10 cellular contexts compared by ENCODE assay signal in the genomic region with DNA sequence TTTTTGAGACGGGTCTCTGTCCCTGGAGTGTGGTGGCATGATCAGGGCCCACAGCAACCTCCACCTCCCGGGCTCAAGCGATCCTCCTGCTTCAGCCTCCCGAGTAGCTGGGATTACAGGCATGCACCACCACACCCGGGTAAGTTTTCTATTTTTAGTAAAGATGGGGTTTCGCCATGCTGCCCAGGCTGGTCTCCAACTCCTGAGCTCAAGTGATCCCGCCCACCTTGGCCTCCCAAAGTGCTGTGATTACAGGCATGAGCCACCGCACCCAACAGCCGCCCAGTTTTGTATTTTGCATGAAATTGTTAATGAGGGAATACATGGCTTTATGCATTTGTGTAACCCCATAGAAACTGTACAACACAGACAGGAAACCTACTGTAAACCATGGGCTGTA. TPM values are rescaled to one million over a fixed set of nuclear protein-coding genes. Genes with fewer than 3 reads are reported as not detected.
DNase-seq lines count a peak whose midpoint lies in the region; ATAC-seq and TF ChIP-seq lines count a peak whose summit lies in the region.
"Had no signal": no experiment of that assay in that cellular context is flagged by ENCODE, and none has a peak within 500 bp of the region (broad histone marks: within the 10 kb centered on the region; RNA-seq: fewer than 3 reads in every experiment).

No MANE protein-coding gene starts in this region.

- intact Hi-C loops in esophagus squamous epithelium (cut with DNase I) (no loop called here), stomach (cut with DNase I; ENCODE audit: low total_unique reads) (no loop called here), aorta (cut with DNase I) (loop anchor here in 1 of 2 donors (2.0 kb wide), 1 partner anchor 44 kb away; the partner anchor contains the start of gene TMEM187)

- H3K9me3 ChIP-seq in RWPE2 (ENCODE audit: severe bottlenecking), result no peaks in the 10 kb centered on the region
- H3K9me3 ChIP-seq in esophagus squamous epithelium, result no peaks in the 10 kb centered on the region
- no peaks in the 10 kb centered on the region for H3K9me3 ChIP-seq in stomach
- H3K9me3 ChIP-seq in aorta (ENCODE audit: control insufficient read depth, low read length), result no peaks in the 10 kb centered on the region

- H3K36me3 Mint-ChIP-seq in activated T-cell treated with anti-CD3 and anti-CD28 coated beads, Interleukin-2, amount 50 U/mL, for 24 hours (ENCODE audit: low read depth), result peaks cover 74% of the 10 kb centered on the region

- peak overlapping the region; percentile 85 for H3K27ac Mint-ChIP-seq in activated T-cell treated with anti-CD3 and anti-CD28 coated beads, Interleukin-2, amount 50 U/mL, for 24 hours

- 0 to 57% methylated on average over 1 to 9 of the region's 9 CpGs for whole genome bisulfite sequencing in esophagus squamous epithelium, 2 donors
- 20 to 61% (median 39%) methylated on average over 9 of the region's 9 CpGs for WGBS in stomach, 5 donors
- WGBS in aorta, 2 donors, result 46 to 50% methylated on average over 9 of the region's 9 CpGs

- H3K27ac ChIP-seq in RWPE2 (ENCODE audit: poor library complexity, severe bottlenecking) (peak overlapping the region; percentile 91), esophagus squamous epithelium (peak overlapping the region; percentile 73 to 98 (median 96)), stomach (peak overlapping the region; percentile 35 to 96 (median 79)), aorta (ENCODE audit: low read depth in 1 of 2, low read length in 2 of 2) (no peak overlapping the region)

- no peaks in the 10 kb centered on the region for H3K9me3 Mint-ChIP-seq in activated T-cell treated with anti-CD3 and anti-CD28 coated beads, Interleukin-2, amount 50 U/mL, for 24 hours

- no peak for TF ChIP-seq CTCF in RWPE2 (IDR thresholded peaks at IDR 0.05; ENCODE audit: poor library complexity, severe bottlenecking)
- no peak for TF ChIP-seq CTCF in esophagus squamous epithelium (IDR thresholded peaks at IDR 0.05)
- no peak for TF ChIP-seq CTCF in stomach (IDR thresholded peaks at IDR 0.05)

- peak overlapping the region; percentile 81 for H3K4me3 Mint-ChIP-seq in activated T-cell treated with anti-CD3 and anti-CD28 coated beads, Interleukin-2, amount 50 U/mL, for 24 hours

- H3K27me3 ChIP-seq in RWPE2 (ENCODE audit: insufficient read depth, poor library complexity, severe bottlenecking), result no peaks in the 10 kb centered on the region
- H3K27me3 ChIP-seq in esophagus squamous epithelium, result no peaks in the 10 kb centered on the region
- peaks cover 0 to 6% (median 0%) of the 10 kb centered on the region in 3 donors for H3K27me3 ChIP-seq in stomach
- H3K27me3 ChIP-seq in aorta (ENCODE audit: control insufficient read depth in 1 of 2, insufficient read depth in 2 of 2, low read length in 1 of 2), result no peaks in the 10 kb centered on the region

- no peak for TF ChIP-seq POLR2A in esophagus squamous epithelium (IDR thresholded peaks at IDR 0.05)
- no peak for TF ChIP-seq POLR2A in stomach (IDR thresholded peaks at IDR 0.05)

- ATAC-seq in RWPE2 (ENCODE audit: low read depth) (no peak), aorta (ENCODE audit: low FRiP score) (no peak)

- no peak for DNase-seq in activated T-cell treated with anti-CD3 and anti-CD28 coated beads, Interleukin-2, amount 50 U/mL, for 24 hours
- DNase-seq in activated T-cell treated with anti-CD3 and anti-CD28 coated beads for 4 hours (no peak), RWPE2 (ENCODE audit: low spot score) (no peak), esophagus squamous epithelium (lab: John Stamatoyannopoulos, UW) (no peak), stomach (no peak), aorta (no peak), kidney tubule cell (ENCODE audit: low spot score) (no peak)
- DNase-seq in stimulated activated CD4-positive, alpha-beta T cell treated with anti-CD3 and anti-CD28 coated beads, Interleukin-1b, Interleukin-23, amount 100 ng/mL, for 48 hours, result no peak

- no peaks in the 10 kb centered on the region for H3K4me1 ChIP-seq in RWPE2 (ENCODE audit: insufficient read depth, poor library complexity, severe bottlenecking)
- H3K4me1 ChIP-seq in esophagus squamous epithelium, result peaks cover 19 to 58% (median 25%) of the 10 kb centered on the region in 3 donors
- H3K4me1 ChIP-seq in stomach, result peaks cover 7 to 65% (median 44%) of the 10 kb centered on the region in 4 donors
- H3K4me1 ChIP-seq in aorta (ENCODE audit: control insufficient read depth in 1 of 2, insufficient read depth in 2 of 2, low read length in 2 of 2), result no peaks in the 10 kb centered on the region

- H3K4me1 Mint-ChIP-seq in activated T-cell treated with anti-CD3 and anti-CD28 coated beads, Interleukin-2, amount 50 U/mL, for 24 hours (ENCODE audit: low read depth), result peaks cover 63% of the 10 kb centered on the region

- peaks cover 3% of the 10 kb centered on the region for H3K27me3 Mint-ChIP-seq in activated T-cell treated with anti-CD3 and anti-CD28 coated beads, Interleukin-2, amount 50 U/mL, for 24 hours

- no peak overlapping the region for H3K4me3 ChIP-seq in RWPE2 (ENCODE audit: severe bottlenecking)
- peak overlapping the region in 3 of 4 donors; percentile 9 to 58 (median 41) for H3K4me3 ChIP-seq in esophagus squamous epithelium
- peak overlapping the region in 2 of 4 donors; percentile 18 to 22 for H3K4me3 ChIP-seq in stomach
- no peak overlapping the region for H3K4me3 ChIP-seq in aorta (ENCODE audit: low read length in 2 of 2)

- no peak for TF ChIP-seq EP300 in stomach (IDR thresholded peaks at IDR 0.05)

- H3K36me3 ChIP-seq in RWPE2 (ENCODE audit: low read depth) (peaks cover 11% of the 10 kb centered on the region), esophagus squamous epithelium (peaks cover 0 to 37% (median 0%) of the 10 kb centered on the region in 3 donors), stomach (peaks cover 4 to 36% (median 29%) of the 10 kb centered on the region in 4 donors), aorta (ENCODE audit: control insufficient read depth in 1 of 2, insufficient read depth in 2 of 2, low read length in 1 of 2) (no peaks in the 10 kb centered on the region)

RNA-seq across cellular contexts. Expression of gene ARHGAP4, which starts 2.8 kb away (rescaled TPM):
- total RNA-seq in esophagus squamous epithelium (10 to 100 TPM in 1 of 4 donors, 1 to 10 TPM in 3; 3.9 to 18.3 (median 7.6) TPM), stomach (10 to 100 TPM; 18.5 to 93.9 (median 67.7) TPM), aorta (10 to 100 TPM; 36.0 to 81.3 TPM)
- polyA plus RNA-seq in stomach (10 to 100 TPM; 24.9 to 35.5 (median 25.2) TPM), aorta (10 to 100 TPM; 13.5 to 31.9 TPM)

RNA-seq across cellular contexts. Expression of gene NAA10, which starts 6.0 kb away (rescaled TPM):
- total RNA-seq in esophagus squamous epithelium (10 to 100 TPM; 42.5 to 92.5 (median 87.6) TPM), stomach (10 to 100 TPM; 23.2 to 63.8 (median 35.6) TPM), aorta (10 to 100 TPM; 70.2 to 87.3 TPM)
- polyA plus RNA-seq in stomach (100 to 1,000 TPM; 114 to 161 (median 125) TPM), aorta (100 to 1,000 TPM in 1 of 2 donors, 10 to 100 TPM in 1; 81.8 to 287 TPM)

RNA-seq across cellular contexts. Expression of gene RENBP, which starts 15.6 kb away (rescaled TPM):
- total RNA-seq in esophagus squamous epithelium (1 to 10 TPM in 2 of 4 donors, under 1 TPM in 1, not detected in 1; 0.45 to 7.6 (median 3.1) TPM), stomach (1 to 10 TPM in 2 of 5 donors, not detected in 3; 2.3 to 8.3 TPM), aorta (10 to 100 TPM; 13.1 to 20.9 TPM)
- polyA plus RNA-seq in stomach (10 to 100 TPM in 1 of 3 donors, 1 to 10 TPM in 2; 4.4 to 12.7 (median 8.1) TPM), aorta (10 to 100 TPM; 10.5 to 14.5 TPM)

RNA-seq across cellular contexts. Expression of gene AVPR2, which starts 24.4 kb away (rescaled TPM):
- 1 to 10 TPM in 1 of 4 donors, under 1 TPM in 3; 0.19 to 1.3 (median 0.29) TPM for total RNA-seq in esophagus squamous epithelium
- total RNA-seq in stomach, result under 1 TPM in 1 of 5 donors, not detected in 4; 0.37 TPM
- 1 to 10 TPM in 2 of 3 donors, under 1 TPM in 1; 0.19 to 1.4 (median 1.1) TPM for polyA plus RNA-seq in stomach
- total RNA-seq in aorta, result 1 to 10 TPM; 3.0 to 4.6 TPM
- polyA plus RNA-seq in aorta, result under 1 TPM in 1 of 2 donors, not detected in 1; 0.23 TPM
- total RNA-seq: activated CD8-positive, alpha-beta memory T cell treated with anti-CD3 and anti-CD28 coated beads for 36 hours had no signal
- polyA plus RNA-seq: BJ had no signal

RNA-seq across cellular contexts. Expression of gene HCFC1, which starts 42.8 kb away (rescaled TPM):
- total RNA-seq in esophagus squamous epithelium (10 to 100 TPM; 22.2 to 54.0 (median 37.0) TPM), stomach (10 to 100 TPM; 13.2 to 61.6 (median 35.3) TPM), aorta (10 to 100 TPM; 41.6 to 41.8 TPM)
- polyA plus RNA-seq in stomach (10 to 100 TPM in 2 of 3 donors, 1 to 10 TPM in 1; 9.0 to 13.9 (median 12.6) TPM), aorta (10 to 100 TPM in 1 of 2 donors, 1 to 10 TPM in 1; 6.5 to 20.3 TPM)

Comparison
In these comparisons a context has a peak if more than half of its experiments do, and no peak if none do; other contexts are left out.
1. H3K27ac ChIP-seq: peak in RWPE2 (single experiment), esophagus squamous epithelium (4 of 4) and stomach (5 of 5); none in aorta (0 of 2).
2. H3K4me3 ChIP-seq: peak in esophagus squamous epithelium (3 of 4); none in RWPE2 (single experiment) and aorta (0 of 2).